In the genomic region with DNA sequence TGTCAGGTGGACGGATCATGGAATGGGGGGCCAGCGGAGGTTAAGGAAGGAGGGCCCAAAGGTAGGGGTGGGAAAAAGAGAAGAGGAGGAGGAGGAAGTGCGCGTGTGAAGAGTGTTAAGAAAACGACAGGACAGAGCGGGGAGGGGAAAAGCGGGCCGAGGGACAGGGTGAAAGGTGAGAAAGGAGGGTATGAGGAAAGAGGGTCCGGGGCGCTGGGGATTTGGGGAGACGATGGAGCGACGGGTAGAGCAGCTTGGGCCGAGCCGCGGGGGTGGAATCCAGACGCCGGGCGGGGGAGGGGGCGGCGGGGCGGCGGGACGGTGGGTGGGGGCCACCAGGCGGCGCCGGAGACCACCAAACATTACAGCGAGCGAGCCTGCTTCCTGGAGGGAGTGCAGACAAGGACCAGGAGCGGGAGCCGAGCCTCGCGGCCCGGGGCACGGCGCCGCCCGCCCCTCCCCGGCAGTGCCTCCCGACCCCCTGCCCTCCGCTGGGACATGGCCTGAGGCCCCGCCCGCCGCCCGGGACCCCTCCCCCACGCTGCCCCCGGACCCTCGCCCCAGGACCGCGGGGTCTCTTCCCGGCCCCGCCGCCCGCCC, we compare ENCODE assay signal across 7 cellular contexts. TPM values are rescaled to one million over a fixed set of nuclear protein-coding genes. Genes with fewer than 3 reads are reported as not detected.
DNase-seq lines count a peak whose midpoint lies in the region; ATAC-seq, FAIRE-seq and TF ChIP-seq lines count a peak whose summit lies in the region.
"Not testable (repeated sequence)": the region's sequence is repeated elsewhere in the genome, so short reads cannot be mapped to it uniquely, and the experiment has no call there.

No MANE protein-coding gene starts in this region.

- CTCF ChIA-PET in activated CD4-positive, alpha-beta T cell treated with anti-CD3 and anti-CD28 coated beads, Interleukin-2, amount 10 ng/mL, durations not matched to agents 7 days and 5 days (lab: Charles Lee), result not testable (repeated sequence)

- H3K36me3 ChIP-seq in HUES6 (ENCODE audit: control insufficient read depth, insufficient read depth, low read length); keratinocyte (ENCODE audit: control insufficient read depth in 2 of 2, extremely low read depth in 1 of 2, insufficient read depth in 2 of 2, low read length in 2 of 2); prostate gland: not testable (repeated sequence)

- H3K79me2 ChIP-seq in keratinocyte (ENCODE audit: control insufficient read depth, insufficient read depth, low read length), result peaks cover 24% of the 10 kb centered on the region

- H3K4me3 ChIP-seq in HUES6 (ENCODE audit: low read depth, low read length) (peak overlapping the region; percentile 69), keratinocyte (ENCODE audit: control insufficient read depth in 2 of 3, extremely low read depth in 1 of 3, insufficient read depth in 2 of 3, low read depth in 1 of 3, low read length in 3 of 3) (peak overlapping the region in 1 of 3 experiments; percentile 50), prostate gland (peak overlapping the region; percentile 45 to 52)

- under 1% methylated on average over 12 of the region's 54 CpGs for WGBS in prostate gland

- H3K9me3 Mint-ChIP-seq in activated CD4-positive, alpha-beta T cell treated with anti-CD3 and anti-CD28 coated beads, Interleukin-2, amount 10 ng/mL, durations not matched to agents 7 days and 5 days; dendritic cell treated with granulocyte-macrophage colony-stimulating factor and Interleukin-4, amounts not matched to agents 40 ng/mL and 50 ng/mL, for 4 days: not testable (repeated sequence)

- H3K27ac Mint-ChIP-seq in activated CD4-positive, alpha-beta T cell treated with anti-CD3 and anti-CD28 coated beads, Interleukin-2, amount 10 ng/mL, durations not matched to agents 7 days and 5 days, result peak overlapping the region; percentile 93
- peak overlapping the region; percentile 88 for H3K27ac Mint-ChIP-seq in dendritic cell treated with granulocyte-macrophage colony-stimulating factor and Interleukin-4, amounts not matched to agents 40 ng/mL and 50 ng/mL, for 4 days

- dilution Hi-C loops in keratinocyte (cut with MboI; ENCODE audit: extremely low pct_ligation_motif_present, low sequenced_read_pairs), result not testable (repeated sequence)

- DNase-seq in activated CD4-positive, alpha-beta T cell treated with anti-CD3 and anti-CD28 coated beads, Interleukin-2, amount 10 ng/mL, durations not matched to agents 7 days and 5 days; keratinocyte (ENCODE audit: low read depth, low spot score); prostate gland (ENCODE audit: low spot score): not testable (repeated sequence)

- not testable (repeated sequence) for TF ChIP-seq POLR2A in prostate gland (IDR thresholded peaks at IDR 0.05)

- H2AFZ ChIP-seq in keratinocyte (ENCODE audit: control insufficient read depth, low read length), result not testable (repeated sequence)

- H3K4me1 Mint-ChIP-seq in activated CD4-positive, alpha-beta T cell treated with anti-CD3 and anti-CD28 coated beads, Interleukin-2, amount 10 ng/mL, durations not matched to agents 7 days and 5 days, result peaks cover 18% of the 10 kb centered on the region
- peaks cover 18% of the 10 kb centered on the region for H3K4me1 Mint-ChIP-seq in dendritic cell treated with granulocyte-macrophage colony-stimulating factor and Interleukin-4, amounts not matched to agents 40 ng/mL and 50 ng/mL, for 4 days (ENCODE audit: low read depth)

- TF ChIP-seq CTCF in keratinocyte (optimal IDR thresholded peaks at IDR 0.05 in 1 of 3, IDR thresholded peaks at IDR 0.05 in 1 of 3, conservative IDR thresholded peaks at IDR 0.05 in 1 of 3; ENCODE audit: extremely low read depth in 1 of 3, insufficient read depth in 2 of 3, low read length in 3 of 3); prostate gland (IDR thresholded peaks at IDR 0.05): not testable (repeated sequence)

- H3K9ac ChIP-seq in HUES6 (ENCODE audit: low read length), result peak overlapping the region; percentile 81
- peak overlapping the region; percentile 63 for H3K9ac ChIP-seq in keratinocyte (ENCODE audit: control insufficient read depth, extremely low read depth, insufficient read depth, low read length)

- not testable (repeated sequence) for H3K9me3 ChIP-seq in HUES6 (ENCODE audit: control insufficient read depth, insufficient read depth, low read depth, low read length); keratinocyte (ENCODE audit: control insufficient read depth, low read depth, low read length); prostate gland

- 0 out of 2 replicates have a peak overlapping the region, but pooled peaks have one; percentile 70 for H3K27ac ChIP-seq in HUES6 (ENCODE audit: low read depth, low read length)
- H3K27ac ChIP-seq in keratinocyte (ENCODE audit: control insufficient read depth, insufficient read depth, low read length), result not testable (repeated sequence)
- H3K27ac ChIP-seq in prostate gland, result peak overlapping the region; percentile 86 to 88

- intact Hi-C loops in dendritic cell treated with granulocyte-macrophage colony-stimulating factor and Interleukin-4, amounts not matched to agents 40 ng/mL and 50 ng/mL, for 4 days (cut with micrococcal nuclease); prostate gland (cut with DNase I): not testable (repeated sequence)

- not testable (repeated sequence) for H3K4me1 ChIP-seq in HUES6 (ENCODE audit: control insufficient read depth, insufficient read depth, low read length); keratinocyte (ENCODE audit: control insufficient read depth, extremely low read depth, insufficient read depth, low read length); prostate gland (replicated peaks)

- H3K27me3 ChIP-seq in HUES6 (ENCODE audit: control insufficient read depth, insufficient read depth, low read length); keratinocyte (ENCODE audit: control insufficient read depth, extremely low read depth, insufficient read depth, low read length); prostate gland (replicated peaks; ENCODE audit: insufficient read depth): not testable (repeated sequence)

- peak overlapping the region; percentile 94 for H3K4me3 Mint-ChIP-seq in activated CD4-positive, alpha-beta T cell treated with anti-CD3 and anti-CD28 coated beads, Interleukin-2, amount 10 ng/mL, durations not matched to agents 7 days and 5 days
- H3K4me3 Mint-ChIP-seq in dendritic cell treated with granulocyte-macrophage colony-stimulating factor and Interleukin-4, amounts not matched to agents 40 ng/mL and 50 ng/mL, for 4 days, result peak overlapping the region; percentile 88

- ATAC-seq in GM18868 (IDR thresholded peaks at IDR 0.05; ENCODE audit: unreplicated experiment), result peak; percentile 12
- peak; percentile 5 for ATAC-seq in HG02623 (IDR thresholded peaks at IDR 0.05; ENCODE audit: unreplicated experiment)

- not testable (repeated sequence) for H3K27me3 Mint-ChIP-seq in activated CD4-positive, alpha-beta T cell treated with anti-CD3 and anti-CD28 coated beads, Interleukin-2, amount 10 ng/mL, durations not matched to agents 7 days and 5 days; dendritic cell treated with granulocyte-macrophage colony-stimulating factor and Interleukin-4, amounts not matched to agents 40 ng/mL and 50 ng/mL, for 4 days

- POLR2A ChIA-PET in activated CD4-positive, alpha-beta T cell treated with anti-CD3 and anti-CD28 coated beads, Interleukin-2, amount 10 ng/mL, durations not matched to agents 7 days and 5 days (lab: Charles Lee), result not testable (repeated sequence)

- not testable (repeated sequence) for H3K4me2 ChIP-seq in keratinocyte (ENCODE audit: control insufficient read depth, extremely low read depth, insufficient read depth, low read depth, low read length)

- H3K9me1 ChIP-seq in keratinocyte (ENCODE audit: control insufficient read depth, extremely low read depth, insufficient read depth, low read length), result not testable (repeated sequence)

- H4K20me1 ChIP-seq in keratinocyte (ENCODE audit: control insufficient read depth, extremely low read depth, insufficient read depth, low read length), result not testable (repeated sequence)

- not testable (repeated sequence) for H3K36me3 Mint-ChIP-seq in activated CD4-positive, alpha-beta T cell treated with anti-CD3 and anti-CD28 coated beads, Interleukin-2, amount 10 ng/mL, durations not matched to agents 7 days and 5 days (ENCODE audit: low read depth)
- peaks cover 25% of the 10 kb centered on the region for H3K36me3 Mint-ChIP-seq in dendritic cell treated with granulocyte-macrophage colony-stimulating factor and Interleukin-4, amounts not matched to agents 40 ng/mL and 50 ng/mL, for 4 days (ENCODE audit: low read depth)

- not testable (repeated sequence) for FAIRE-seq in keratinocyte (lab: Jason Lieb, UNC)

RNA-seq across cellular contexts. Expression of a gene that starts 15.9 kb away (rescaled TPM):
- 1 to 10 TPM; 1.5 to 2.1 TPM for total RNA-seq in activated CD4-positive, alpha-beta T cell treated with anti-CD3 and anti-CD28 coated beads, Interleukin-2, amount 10 ng/mL, durations not matched to agents 7 days and 5 days
- 2.5 to 4.8 TPM (median 3.9 TPM) in 3 replicates for polyA plus RNA-seq in keratinocyte
- 0.82 TPM for polyA plus RNA-seq in keratinocyte (2011; ENCODE audit: low read depth)
- polyA plus RNA-seq in keratinocyte (2011; cell fraction: cytosol; rRNA removed), result 2.9 and 4.2 TPM in 2 replicates
- polyA plus RNA-seq in keratinocyte (2011; cell fraction: nucleus; rRNA removed), result 7.6 and 10.3 TPM in 2 replicates
- polyA plus RNA-seq in keratinocyte (2012; ENCODE audit: low replicate concordance), result 2.3 and 4.6 TPM in 2 replicates
- polyA minus RNA-seq in keratinocyte, result 4.0 to 5.3 TPM (median 4.1 TPM) in 3 replicates
- polyA minus RNA-seq in keratinocyte (2011; cell fraction: cytosol; rRNA and poly(A)+ RNA removed), result 5.4 TPM
- polyA minus RNA-seq in keratinocyte (2011; cell fraction: nucleus; rRNA and poly(A)+ RNA removed), result 3.7 and 6.3 TPM in 2 replicates
- 10 to 100 TPM in 1 of 2 donors, 1 to 10 TPM in 1; 7.8 to 13.0 TPM for total RNA-seq in prostate gland
